2 cellular contexts compared by ENCODE assay signal in the genomic region with DNA sequence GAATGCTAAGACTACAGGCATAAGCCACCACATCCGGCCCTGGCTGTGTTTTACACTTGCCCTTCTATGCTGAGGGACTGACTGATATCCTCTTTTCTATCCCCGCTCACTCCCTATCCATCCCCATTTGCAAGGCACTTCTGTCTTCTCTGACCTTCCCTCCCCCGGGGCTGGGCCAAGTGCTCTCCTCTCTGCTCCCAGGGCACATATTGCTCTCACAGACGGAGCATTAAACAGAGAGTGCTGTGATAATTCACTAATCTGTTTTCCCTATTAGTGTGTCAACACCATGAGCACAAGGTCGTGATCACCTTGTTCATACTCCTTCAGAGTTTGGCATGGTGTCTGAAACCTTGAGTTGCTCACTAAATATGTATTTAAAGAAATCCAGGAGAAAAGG.
TF ChIP-seq lines count a peak whose summit lies in the region.

No MANE protein-coding gene starts in this region.

TF ChIP-seq in IMR-90, 13 proteins besides CTCF, POLR2A, EP300 and RAD21:
- no peak for TF ChIP-seq CHD1 (IDR thresholded peaks at IDR 0.05; ENCODE audit: low read depth, low read length)
- no peak for TF ChIP-seq NFE2L2 (IDR thresholded peaks at IDR 0.05; ENCODE audit: low read depth, low read length)
- no peak for TF ChIP-seq MXI1 (IDR thresholded peaks at IDR 0.05; ENCODE audit: borderline replicate concordance, low read depth, low read length)
- no peak for TF ChIP-seq MAFK (IDR thresholded peaks at IDR 0.05; ENCODE audit: low read depth, low read length)
- TF ChIP-seq, protein P1, sequence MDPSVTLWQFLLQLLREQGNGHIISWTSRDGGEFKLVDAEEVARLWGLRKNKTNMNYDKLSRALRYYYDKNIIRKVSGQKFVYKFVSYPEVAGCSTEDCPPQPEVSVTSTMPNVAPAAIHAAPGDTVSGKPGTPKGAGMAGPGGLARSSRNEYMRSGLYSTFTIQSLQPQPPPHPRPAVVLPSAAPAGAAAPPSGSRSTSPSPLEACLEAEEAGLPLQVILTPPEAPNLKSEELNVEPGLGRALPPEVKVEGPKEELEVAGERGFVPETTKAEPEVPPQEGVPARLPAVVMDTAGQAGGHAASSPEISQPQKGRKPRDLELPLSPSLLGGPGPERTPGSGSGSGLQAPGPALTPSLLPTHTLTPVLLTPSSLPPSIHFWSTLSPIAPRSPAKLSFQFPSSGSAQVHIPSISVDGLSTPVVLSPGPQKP (IDR thresholded peaks at IDR 0.05; ENCODE audit: borderline replicate concordance, low read depth, low read length), result no peak
- no peak for TF ChIP-seq SMC3 (IDR thresholded peaks at IDR 0.05; ENCODE audit: low read depth, low read length)
TF ChIP-seq in IMR-90: peak in this region for 0.

TF ChIP-seq in H1, 55 proteins besides CTCF, POLR2A, EP300 and RAD21:
- no peak for TF ChIP-seq CBX8 (IDR thresholded peaks at IDR 0.05; ENCODE audit: borderline replicate concordance, low read depth, low read length)
TF ChIP-seq in H1: peak in this region for 0.
